In the genomic region with DNA sequence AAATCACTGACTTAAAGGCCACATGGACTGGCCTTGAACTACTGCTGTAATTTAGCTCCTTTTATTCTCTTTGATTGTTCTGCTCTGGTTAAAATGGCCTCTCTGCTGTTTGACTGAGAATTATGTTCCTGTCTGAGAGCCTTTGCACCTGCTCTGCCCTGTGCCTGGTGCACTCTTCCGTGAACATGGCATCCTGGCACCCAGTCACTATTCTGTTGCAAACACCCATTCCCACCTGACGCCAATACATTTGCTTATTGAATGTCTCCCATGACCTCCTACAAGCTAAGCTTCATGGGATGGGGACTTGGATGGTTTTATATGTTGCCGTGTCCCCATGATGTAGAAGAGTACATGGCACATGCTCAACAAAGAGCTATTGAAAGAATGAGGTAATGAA, we compare ENCODE assay signal across 18 cellular contexts. TPM values are rescaled to one million over a fixed set of nuclear protein-coding genes. Genes with fewer than 3 reads are reported as not detected.
DNase-seq lines count a peak whose midpoint lies in the region; TF ChIP-seq lines count a peak whose summit lies in the region.
"Had no signal": no experiment of that assay in that cellular context is flagged by ENCODE, and none has a peak within 500 bp of the region (broad histone marks: within the 10 kb centered on the region; RNA-seq: fewer than 3 reads in every experiment).

No MANE protein-coding gene starts in this region.

- H3K27me3 Mint-ChIP-seq in MCF 10A (ENCODE audit: insufficient read depth, unreplicated experiment) (no peaks in the 10 kb centered on the region), neural crest cell (ENCODE audit: low read depth) (no peaks in the 10 kb centered on the region), osteocyte (ENCODE audit: unreplicated experiment) (peaks cover 25% of the 10 kb centered on the region)

- DNase-seq in MCF 10A (ENCODE audit: unreplicated experiment) (no peak), breast epithelium (ENCODE audit: low spot score in 2 of 2) (no peak), esophagus squamous epithelium (lab: John Stamatoyannopoulos, UW) (no peak), neural crest cell (ENCODE audit: low read depth, low spot score) (no peak), epidermal melanocyte (ENCODE audit: insufficient read length, low spot score) (no peak), osteocyte (ENCODE audit: extremely low spot score, unreplicated experiment) (no peak), T-helper 2 cell (no peak)
- DNase-seq: BE2C, DND-41, H7, MM.1S, NCI-H2029 treated with DMSO at 0.1 percent for 48 hours, NCI-H510A, NCI-H748 treated with DMSO at 0.1 percent for 48 hours, SIG-M5, SK-N-SH had no signal

- H3K4me1 Mint-ChIP-seq in MCF 10A (ENCODE audit: insufficient read depth, unreplicated experiment) (peaks cover 18% of the 10 kb centered on the region), neural crest cell (peaks cover 5% of the 10 kb centered on the region), osteocyte (ENCODE audit: unreplicated experiment) (no peaks in the 10 kb centered on the region)

- no TSS peak for BruUV-seq in MCF 10A (replicated peaks; lab: Mats Ljungman, UMichigan)

- H3K9me3 ChIP-seq in breast epithelium (no peaks in the 10 kb centered on the region), esophagus squamous epithelium (no peaks in the 10 kb centered on the region)
- H3K9me3 ChIP-seq: BE2C, SK-N-SH had no signal

- CTCF ChIA-PET in MCF 10A (lab: Yijun Ruan, JAX) = interaction anchor here (0.9 to 1.2 kb wide), 3 partner anchors 10 to 113 kb away, joined by 3 to 4 read pairs (median 3); no protein-coding TSS in a partner anchor

- H3K4me3 ChIP-seq in breast epithelium = no peak overlapping the region
- no peak overlapping the region for H3K4me3 ChIP-seq in esophagus squamous epithelium
- H3K4me3 ChIP-seq: GM12878 had no signal

- POLR2A ChIA-PET in MCF 10A (lab: Yijun Ruan, JAX) = interaction anchor here (2.2 kb wide), 1 partner anchor 115 kb away, joined by 7 read pairs; a partner anchor contains a TSS

- H3K27me3 ChIP-seq in breast epithelium (peaks cover 0 to 4% of the 10 kb centered on the region in 2 donors), esophagus squamous epithelium (no peaks in the 10 kb centered on the region)
- H3K27me3 ChIP-seq: BE2C had no signal

- H3K9me3 Mint-ChIP-seq in MCF 10A (ENCODE audit: unreplicated experiment) = no peaks in the 10 kb centered on the region
- peaks cover 4% of the 10 kb centered on the region for H3K9me3 Mint-ChIP-seq in neural crest cell
- no peaks in the 10 kb centered on the region for H3K9me3 Mint-ChIP-seq in osteocyte (ENCODE audit: unreplicated experiment)

- H3K27ac Mint-ChIP-seq in MCF 10A (ENCODE audit: low read depth, unreplicated experiment) (peak overlapping the region; percentile 89), neural crest cell (ENCODE audit: unreplicated experiment) (peak overlapping the region; percentile 57), osteocyte (ENCODE audit: unreplicated experiment) (no peak overlapping the region)

- no peak for TF ChIP-seq CTCF in MCF 10A (IDR thresholded peaks at IDR 0.05; ENCODE audit: unreplicated experiment)
- no peak for TF ChIP-seq CTCF in breast epithelium (IDR thresholded peaks at IDR 0.05)
- no peak for TF ChIP-seq CTCF in esophagus squamous epithelium (IDR thresholded peaks at IDR 0.05)
- TF ChIP-seq CTCF in neural crest cell (conservative IDR thresholded peaks at IDR 0.05) = no peak
- TF ChIP-seq CTCF in osteocyte (IDR thresholded peaks at IDR 0.05) = no peak

- intact Hi-C loops in MCF 10A (cut with micrococcal nuclease) (no loop called here), breast epithelium (cut with DNase I; ENCODE audit: low total_unique reads) (no loop called here), esophagus squamous epithelium (cut with DNase I) (no loop called here)

- H3K4me3 Mint-ChIP-seq in MCF 10A (ENCODE audit: unreplicated experiment) = peak overlapping the region; percentile 39
- no peak overlapping the region for H3K4me3 Mint-ChIP-seq in neural crest cell
- H3K4me3 Mint-ChIP-seq in osteocyte (ENCODE audit: unreplicated experiment) = no peak overlapping the region

- peaks cover 0 to under 1% of the 10 kb centered on the region in 2 donors for H3K4me1 ChIP-seq in breast epithelium
- peaks cover 0 to 35% (median 17%) of the 10 kb centered on the region in 3 donors for H3K4me1 ChIP-seq in esophagus squamous epithelium
- H3K4me1 ChIP-seq: BE2C had no signal

- 91 to 100% methylated on average over 2 to 3 of the region's 3 CpGs for WGBS in esophagus squamous epithelium, 2 donors

- no peaks in the 10 kb centered on the region for H3K36me3 ChIP-seq in breast epithelium
- H3K36me3 ChIP-seq in esophagus squamous epithelium = no peaks in the 10 kb centered on the region
- H3K36me3 ChIP-seq: BE2C had no signal

- no peaks in the 10 kb centered on the region for H3K36me3 Mint-ChIP-seq in MCF 10A (ENCODE audit: insufficient read depth, unreplicated experiment)
- H3K36me3 Mint-ChIP-seq in neural crest cell (ENCODE audit: low read depth) = no peaks in the 10 kb centered on the region
- H3K36me3 Mint-ChIP-seq in osteocyte (ENCODE audit: unreplicated experiment) = no peaks in the 10 kb centered on the region

- H3K27ac ChIP-seq in breast epithelium (no peak overlapping the region), esophagus squamous epithelium (peak overlapping the region; percentile 50 to 79 (median 72))

- TF ChIP-seq POLR2A in breast epithelium (IDR thresholded peaks at IDR 0.05) = no peak
- no peak for TF ChIP-seq POLR2A in esophagus squamous epithelium (IDR thresholded peaks at IDR 0.05)

RNA-seq across cellular contexts. Expression of a gene that starts 20.1 kb away (rescaled TPM):
- 0.93 and 2.1 TPM in 2 replicates for total RNA-seq in MCF 10A (2022)
- total RNA-seq in breast epithelium = 1 to 10 TPM in 2 of 3 donors, not detected in 1; 4.5 to 8.8 TPM
- total RNA-seq in esophagus squamous epithelium = 1 to 10 TPM in 3 of 4 donors, under 1 TPM in 1; 0.72 to 5.1 (median 2.5) TPM
- not detected in 2 replicates for total RNA-seq in neural crest cell
- 0.40 TPM in 1 of 2 replicates, not detected in the other for total RNA-seq in osteocyte
- total RNA-seq: GM12878, H7 had no signal

RNA-seq across cellular contexts. Expression of a gene that starts 43.8 kb away (rescaled TPM):
- 7.8 and 8.4 TPM in 2 replicates for total RNA-seq in MCF 10A (2022)
- total RNA-seq in breast epithelium = 10 to 100 TPM in 1 of 3 donors, 1 to 10 TPM in 1, under 1 TPM in 1; 0.16 to 11.7 (median 6.9) TPM
- total RNA-seq in esophagus squamous epithelium = 10 to 100 TPM in 2 of 4 donors, 1 to 10 TPM in 2; 7.1 to 15.3 (median 12.3) TPM
- not detected in 2 replicates for total RNA-seq in neural crest cell
- total RNA-seq in osteocyte = not detected in 2 replicates
- total RNA-seq: A673 had no signal

Comparison
In these comparisons a context has a peak if more than half of its experiments do, and no peak if none do; other contexts are left out.
1. H3K27ac ChIP-seq: peak in esophagus squamous epithelium (4 of 4); none in breast epithelium (0 of 2).